ENCODE assay signal across 8 cellular contexts in genomic region chr17:44186307-44187130, GRCh38. TPM values are rescaled to one million over a fixed set of nuclear protein-coding genes. Genes with fewer than 3 reads are reported as not detected.
DNase-seq lines count a peak whose midpoint lies in the region; ATAC-seq and TF ChIP-seq lines count a peak whose summit lies in the region.

Gene TMUB2 (plus strand): TSS chr17:44186972. CDS start chr17:44187709, 737 bp downstream.

- peaks cover 7% of the 10 kb centered on the region for H3K36me3 Mint-ChIP-seq in T-helper 17 cell (ENCODE audit: low read depth)
- H3K36me3 Mint-ChIP-seq in progenitor cell of endocrine pancreas (ENCODE audit: insufficient read depth) = peaks cover 14% of the 10 kb centered on the region

- H3K4me3 Mint-ChIP-seq in T-helper 17 cell (peak within 1 kb of the TSS; percentile 99), progenitor cell of endocrine pancreas (ENCODE audit: low read depth) (peak within 1 kb of the TSS; percentile 97)

- H3K4me1 Mint-ChIP-seq in T-helper 17 cell (peaks cover 33% of the 10 kb centered on the region), progenitor cell of endocrine pancreas (ENCODE audit: low read depth) (peaks cover 14% of the 10 kb centered on the region)

- DNase-seq in NCI-H1694 treated with DMSO at 0.1 percent for 48 hours (lab: John Stamatoyannopoulos, UW) = peak; percentile 99
- peak; percentile 99 to 100 (median 100) for DNase-seq in T-helper 17 cell
- DNase-seq in amygdala (lab: John Stamatoyannopoulos, UW) = peak; percentile 43 to 99 (median 98)
- peak; percentile 98 for DNase-seq in left ventricle myocardium inferior
- peak; percentile 98 for DNase-seq in progenitor cell of endocrine pancreas (ENCODE audit: low spot score, unreplicated experiment)
- peak; percentile 99 for DNase-seq in ureter (ENCODE audit: low spot score)

- intact Hi-C loops in left ventricle myocardium inferior (cut with micrococcal nuclease) = no loop called here

- H3K27ac ChIP-seq in left ventricle myocardium inferior (replicated peaks) = peak within 1 kb of the TSS; percentile 99

- peak within 1 kb of the TSS; percentile 93 for H3K4me3 ChIP-seq in left ventricle myocardium inferior

- H3K9me3 ChIP-seq in T-helper 17 cell (ENCODE audit: control insufficient read depth, low read length, poor library complexity, severe bottlenecking) (no peaks in the 10 kb centered on the region), left ventricle myocardium inferior (replicated peaks) (no peaks in the 10 kb centered on the region)

- H3K27ac Mint-ChIP-seq in T-helper 17 cell (peak within 1 kb of the TSS; percentile 98), progenitor cell of endocrine pancreas (peak within 1 kb of the TSS; percentile 99)

- TF ChIP-seq POLR2A in GM15510 (IDR thresholded peaks at IDR 0.05; ENCODE audit: borderline replicate concordance, extremely low read depth, insufficient read length) = peak; percentile 92

- peaks cover 45% of the 10 kb centered on the region for H3K36me3 ChIP-seq in left ventricle myocardium inferior

- H3K27me3 Mint-ChIP-seq in T-helper 17 cell = no peaks in the 10 kb centered on the region
- no peaks in the 10 kb centered on the region for H3K27me3 Mint-ChIP-seq in progenitor cell of endocrine pancreas

- no peaks in the 10 kb centered on the region for H3K9me3 Mint-ChIP-seq in progenitor cell of endocrine pancreas (ENCODE audit: low read depth)

- no peaks in the 10 kb centered on the region for H3K27me3 ChIP-seq in left ventricle myocardium inferior (ENCODE audit: low read depth)

- TF ChIP-seq CTCF in left ventricle myocardium inferior (IDR thresholded peaks at IDR 0.05; ENCODE audit: borderline replicate concordance) (no peak), progenitor cell of endocrine pancreas (IDR thresholded peaks at IDR 0.05; ENCODE audit: unreplicated experiment) (no peak)

- ATAC-seq in HG02885 (IDR thresholded peaks at IDR 0.05; ENCODE audit: poor library complexity, unreplicated experiment) (peak; percentile 91), T-helper 17 cell (peak; percentile 93)

- H3K4me1 ChIP-seq in left ventricle myocardium inferior = peaks cover 40% of the 10 kb centered on the region

RNA-seq across cellular contexts. Expression of gene TMUB2, which starts in this region (rescaled TPM):
- total RNA-seq in T-helper 17 cell (10 to 100 TPM; 52.2 to 53.1 TPM), left ventricle myocardium inferior (20.9 TPM), progenitor cell of endocrine pancreas (48.5 and 50.3 TPM in 2 replicates), ureter (41.4 TPM)

Comparison
In these comparisons a context has a peak if more than half of its experiments do, and no peak if none do; other contexts are left out.
1. Peak in every context shown above with its lines: DNase-seq, ATAC-seq, H3K4me3 ChIP-seq and H3K27ac ChIP-seq.